Comparison of ENCODE assay signal across 1 cellular context in the genomic region with DNA sequence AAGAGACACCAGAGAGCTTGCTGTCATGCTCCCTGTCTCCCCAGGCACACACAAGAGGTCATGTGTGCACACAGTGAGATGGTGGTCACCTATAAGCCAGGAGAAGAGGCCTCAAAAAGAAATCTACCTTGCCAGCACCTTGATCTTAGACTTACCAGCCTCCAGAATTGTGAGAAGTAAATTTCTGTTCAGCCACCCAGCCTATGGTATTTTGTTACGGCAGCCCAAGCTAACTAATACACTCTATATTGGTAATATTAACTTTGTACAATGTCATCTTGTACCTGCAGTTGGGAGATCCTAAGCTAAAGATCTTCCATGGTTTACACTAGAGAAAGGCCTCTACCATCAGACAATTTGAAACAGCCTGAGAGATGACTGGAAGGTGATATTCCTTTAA.
TF ChIP-seq lines count a peak whose summit lies in the region.

No MANE protein-coding gene starts in this region.

TF ChIP-seq in GM23338, 12 proteins besides CTCF, POLR2A, EP300 and RAD21 (continued from another document):
- TF ChIP-seq, protein P1, sequence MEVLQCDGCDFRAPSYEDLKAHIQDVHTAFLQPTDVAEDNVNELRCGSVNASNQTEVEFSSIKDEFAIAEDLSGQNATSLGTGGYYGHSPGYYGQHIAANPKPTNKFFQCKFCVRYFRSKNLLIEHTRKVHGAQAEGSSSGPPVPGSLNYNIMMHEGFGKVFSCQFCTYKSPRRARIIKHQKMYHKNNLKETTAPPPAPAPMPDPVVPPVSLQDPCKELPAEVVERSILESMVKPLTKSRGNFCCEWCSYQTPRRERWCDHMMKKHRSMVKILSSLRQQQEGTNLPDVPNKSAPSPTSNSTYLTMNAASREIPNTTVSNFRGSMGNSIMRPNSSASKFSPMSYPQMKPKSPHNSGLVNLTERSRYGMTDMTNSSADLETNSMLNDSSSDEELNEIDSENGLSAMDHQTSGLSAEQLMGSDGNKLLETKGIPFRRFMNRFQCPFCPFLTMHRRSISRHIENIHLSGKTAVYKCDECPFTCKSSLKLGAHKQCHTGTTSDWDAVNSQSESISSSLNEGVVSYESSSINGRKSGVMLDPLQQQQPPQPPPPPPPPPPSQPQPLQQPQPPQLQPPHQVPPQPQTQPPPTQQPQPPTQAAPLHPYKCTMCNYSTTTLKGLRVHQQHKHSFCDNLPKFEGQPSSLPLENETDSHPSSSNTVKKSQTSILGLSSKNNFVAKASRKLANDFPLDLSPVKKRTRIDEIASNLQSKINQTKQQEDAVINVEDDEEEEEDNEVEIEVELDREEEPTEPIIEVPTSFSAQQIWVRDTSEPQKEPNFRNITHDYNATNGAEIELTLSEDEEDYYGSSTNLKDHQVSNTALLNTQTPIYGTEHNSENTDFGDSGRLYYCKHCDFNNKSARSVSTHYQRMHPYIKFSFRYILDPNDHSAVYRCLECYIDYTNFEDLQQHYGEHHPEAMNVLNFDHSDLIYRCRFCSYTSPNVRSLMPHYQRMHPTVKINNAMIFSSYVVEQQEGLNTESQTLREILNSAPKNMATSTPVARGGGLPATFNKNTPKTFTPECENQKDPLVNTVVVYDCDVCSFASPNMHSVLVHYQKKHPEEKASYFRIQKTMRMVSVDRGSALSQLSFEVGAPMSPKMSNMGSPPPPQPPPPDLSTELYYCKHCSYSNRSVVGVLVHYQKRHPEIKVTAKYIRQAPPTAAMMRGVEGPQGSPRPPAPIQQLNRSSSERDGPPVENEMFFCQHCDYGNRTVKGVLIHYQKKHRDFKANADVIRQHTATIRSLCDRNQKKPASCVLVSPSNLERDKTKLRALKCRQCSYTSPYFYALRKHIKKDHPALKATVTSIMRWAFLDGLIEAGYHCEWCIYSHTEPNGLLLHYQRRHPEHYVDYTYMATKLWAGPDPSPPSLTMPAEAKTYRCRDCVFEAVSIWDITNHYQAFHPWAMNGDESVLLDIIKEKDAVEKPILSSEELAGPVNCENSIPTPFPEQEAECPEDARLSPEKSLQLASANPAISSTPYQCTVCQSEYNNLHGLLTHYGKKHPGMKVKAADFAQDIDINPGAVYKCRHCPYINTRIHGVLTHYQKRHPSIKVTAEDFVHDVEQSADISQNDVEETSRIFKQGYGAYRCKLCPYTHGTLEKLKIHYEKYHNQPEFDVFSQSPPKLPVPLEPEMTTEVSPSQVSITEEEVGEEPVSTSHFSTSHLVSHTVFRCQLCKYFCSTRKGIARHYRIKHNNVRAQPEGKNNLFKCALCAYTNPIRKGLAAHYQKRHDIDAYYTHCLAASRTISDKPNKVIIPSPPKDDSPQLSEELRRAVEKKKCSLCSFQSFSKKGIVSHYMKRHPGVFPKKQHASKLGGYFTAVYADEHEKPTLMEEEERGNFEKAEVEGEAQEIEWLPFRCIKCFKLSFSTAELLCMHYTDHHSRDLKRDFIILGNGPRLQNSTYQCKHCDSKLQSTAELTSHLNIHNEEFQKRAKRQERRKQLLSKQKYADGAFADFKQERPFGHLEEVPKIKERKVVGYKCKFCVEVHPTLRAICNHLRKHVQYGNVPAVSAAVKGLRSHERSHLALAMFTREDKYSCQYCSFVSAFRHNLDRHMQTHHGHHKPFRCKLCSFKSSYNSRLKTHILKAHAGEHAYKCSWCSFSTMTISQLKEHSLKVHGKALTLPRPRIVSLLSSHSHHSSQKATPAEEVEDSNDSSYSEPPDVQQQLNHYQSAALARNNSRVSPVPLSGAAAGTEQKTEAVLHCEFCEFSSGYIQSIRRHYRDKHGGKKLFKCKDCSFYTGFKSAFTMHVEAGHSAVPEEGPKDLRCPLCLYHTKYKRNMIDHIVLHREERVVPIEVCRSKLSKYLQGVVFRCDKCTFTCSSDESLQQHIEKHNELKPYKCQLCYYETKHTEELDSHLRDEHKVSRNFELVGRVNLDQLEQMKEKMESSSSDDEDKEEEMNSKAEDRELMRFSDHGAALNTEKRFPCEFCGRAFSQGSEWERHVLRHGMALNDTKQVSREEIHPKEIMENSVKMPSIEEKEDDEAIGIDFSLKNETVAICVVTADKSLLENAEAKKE (CRISPR knock-in tag; IDR thresholded peaks at IDR 0.05): no peak
- TF ChIP-seq, protein P2, sequence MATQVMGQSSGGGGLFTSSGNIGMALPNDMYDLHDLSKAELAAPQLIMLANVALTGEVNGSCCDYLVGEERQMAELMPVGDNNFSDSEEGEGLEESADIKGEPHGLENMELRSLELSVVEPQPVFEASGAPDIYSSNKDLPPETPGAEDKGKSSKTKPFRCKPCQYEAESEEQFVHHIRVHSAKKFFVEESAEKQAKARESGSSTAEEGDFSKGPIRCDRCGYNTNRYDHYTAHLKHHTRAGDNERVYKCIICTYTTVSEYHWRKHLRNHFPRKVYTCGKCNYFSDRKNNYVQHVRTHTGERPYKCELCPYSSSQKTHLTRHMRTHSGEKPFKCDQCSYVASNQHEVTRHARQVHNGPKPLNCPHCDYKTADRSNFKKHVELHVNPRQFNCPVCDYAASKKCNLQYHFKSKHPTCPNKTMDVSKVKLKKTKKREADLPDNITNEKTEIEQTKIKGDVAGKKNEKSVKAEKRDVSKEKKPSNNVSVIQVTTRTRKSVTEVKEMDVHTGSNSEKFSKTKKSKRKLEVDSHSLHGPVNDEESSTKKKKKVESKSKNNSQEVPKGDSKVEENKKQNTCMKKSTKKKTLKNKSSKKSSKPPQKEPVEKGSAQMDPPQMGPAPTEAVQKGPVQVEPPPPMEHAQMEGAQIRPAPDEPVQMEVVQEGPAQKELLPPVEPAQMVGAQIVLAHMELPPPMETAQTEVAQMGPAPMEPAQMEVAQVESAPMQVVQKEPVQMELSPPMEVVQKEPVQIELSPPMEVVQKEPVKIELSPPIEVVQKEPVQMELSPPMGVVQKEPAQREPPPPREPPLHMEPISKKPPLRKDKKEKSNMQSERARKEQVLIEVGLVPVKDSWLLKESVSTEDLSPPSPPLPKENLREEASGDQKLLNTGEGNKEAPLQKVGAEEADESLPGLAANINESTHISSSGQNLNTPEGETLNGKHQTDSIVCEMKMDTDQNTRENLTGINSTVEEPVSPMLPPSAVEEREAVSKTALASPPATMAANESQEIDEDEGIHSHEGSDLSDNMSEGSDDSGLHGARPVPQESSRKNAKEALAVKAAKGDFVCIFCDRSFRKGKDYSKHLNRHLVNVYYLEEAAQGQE (IDR thresholded peaks at IDR 0.05; ENCODE audit: unreplicated experiment): no peak
- TF ChIP-seq CREB1 (CRISPR knock-in tag; IDR thresholded peaks at IDR 0.05; ENCODE audit: low read depth) (no peak), ZNF331 (CRISPR knock-in tag; IDR thresholded peaks at IDR 0.05; ENCODE audit: low read depth) (no peak), ZNF114 (CRISPR knock-in tag; IDR thresholded peaks at IDR 0.05) (no peak), STAT1 (IDR thresholded peaks at IDR 0.05; ENCODE audit: unreplicated experiment) (no peak), EZH2phosphoT487 (IDR thresholded peaks at IDR 0.05; ENCODE audit: unreplicated experiment) (no peak), EZH2 (IDR thresholded peaks at IDR 0.05; ENCODE audit: low read depth, unreplicated experiment) (no peak)
